17 cellular contexts compared by ENCODE assay signal in the genomic region with DNA sequence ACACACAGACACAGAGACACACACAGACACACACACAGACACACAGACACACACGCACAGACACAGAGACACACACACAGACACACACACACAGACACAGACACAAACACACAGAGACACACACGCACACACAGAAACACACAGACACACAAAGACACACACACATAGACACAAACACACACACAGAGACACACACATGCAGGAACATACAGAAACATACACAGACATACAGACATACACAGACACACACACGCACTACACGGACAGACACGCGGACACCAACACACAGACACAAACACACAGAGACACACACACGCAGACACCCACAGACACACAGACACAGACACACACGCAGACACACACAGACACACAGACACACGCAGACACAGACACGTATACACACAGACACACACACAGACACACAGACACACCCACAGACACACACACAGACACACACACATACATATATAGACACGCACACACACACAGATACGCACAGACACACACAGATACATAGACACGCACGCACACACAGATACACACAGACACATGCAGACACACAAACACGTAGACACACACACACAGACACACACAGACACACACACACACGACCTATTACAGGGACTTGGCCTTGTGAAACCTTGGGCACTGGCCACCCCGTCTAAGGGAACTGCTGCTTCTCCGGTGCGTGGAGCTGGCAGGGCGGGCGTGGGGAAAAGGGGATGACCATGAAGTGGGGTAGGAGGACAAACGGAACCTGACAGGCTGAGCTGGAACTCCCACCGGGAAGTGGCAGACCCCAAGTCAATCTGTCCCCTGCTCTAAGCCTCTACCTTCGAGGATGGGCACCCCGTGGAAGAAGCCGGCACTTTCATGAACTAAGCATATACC.
DNase-seq lines count a peak whose midpoint lies in the region; ATAC-seq, FAIRE-seq and TF ChIP-seq lines count a peak whose summit lies in the region.
"Had no signal": no experiment of that assay in that cellular context is flagged by ENCODE, and none has a peak within 500 bp of the region (broad histone marks: within the 10 kb centered on the region; RNA-seq: fewer than 3 reads in every experiment).

No MANE protein-coding gene starts in this region.

- intact Hi-C loops in PC-9 (cut with micrococcal nuclease; ENCODE audit: unreplicated experiment): loop anchor here (5.0 kb wide), 1 partner anchor 136 kb away; no protein-coding TSS in a partner anchor

- TF ChIP-seq EP300 in A549 (IDR thresholded peaks at IDR 0.05) (no peak), gastroesophageal sphincter (IDR thresholded peaks at IDR 0.05) (no peak)

- peak overlapping the region in 1 of 2 experiments; percentile 31 for H2BK12ac ChIP-seq in mesenchymal stem cell (ENCODE audit: low read length in 2 of 2)

- H3K4me3 ChIP-seq in A549 (no peak overlapping the region), PC-9 (no peak overlapping the region), mesenchymal stem cell (ENCODE audit: insufficient read depth in 1 of 2, low read depth in 1 of 2, low read length in 2 of 2) (no peak overlapping the region), gastroesophageal sphincter (no peak overlapping the region)

- no peaks in the 10 kb centered on the region for H3K79me2 ChIP-seq in PC-9 (ENCODE audit: low read depth)

- peak overlapping the region in 1 of 2 experiments; percentile 29 for H3K18ac ChIP-seq in mesenchymal stem cell (ENCODE audit: low read depth in 1 of 2, low read length in 2 of 2)

- H3K9me2 ChIP-seq in PC-9 (ENCODE audit: insufficient read depth): no peaks in the 10 kb centered on the region

- TF ChIP-seq POLR2A in A549 (IDR thresholded peaks at IDR 0.05; ENCODE audit: low read length) (no peak), gastroesophageal sphincter (IDR thresholded peaks at IDR 0.05) (no peak)

- no peak overlapping the region for H3K9ac ChIP-seq in mesenchymal stem cell (ENCODE audit: low read length)
- H3K9ac ChIP-seq: KMS-11 had no signal

- POLR2A ChIA-PET in A549 (lab: Yijun Ruan, JAX): interaction anchor here (2.4 kb wide), 1 partner anchor 458 kb away, joined by 20 read pairs; a partner anchor contains a TSS
- POLR2A ChIA-PET in HEK293T (lab: Yijun Ruan, JAX): no interaction called here
- POLR2A ChIA-PET in PC-9 (lab: Charles Lee; ENCODE audit: unreplicated experiment): interaction anchor here (0.5 kb wide), 1 partner anchor 383 kb away, joined by 3 read pairs; no protein-coding TSS in a partner anchor

- no peak for TF ChIP-seq RAD21 in A549 (conservative IDR thresholded peaks at IDR 0.05 in 1 of 2, IDR thresholded peaks at IDR 0.05 in 1 of 2)

- H3K4me2 ChIP-seq in A549 (no peak overlapping the region), PC-9 (peak overlapping the region; percentile 69; the same call in 1 of the 2 replicates), mesenchymal stem cell (ENCODE audit: low read length, poor library complexity, severe bottlenecking) (no peak overlapping the region)
- H3K4me2 ChIP-seq: KMS-11 had no signal

- no peak for DNase-seq in A549 (ENCODE audit: low read depth in 1 of 2, low spot score in 1 of 2)
- DNase-seq in HEK293T (ENCODE audit: extremely low spot score): no peak
- DNase-seq in PC-9: no peak
- peak; percentile 18 for DNase-seq in mesenchymal stem cell
- DNase-seq in activated effector memory CD4-positive, alpha-beta T cell treated with anti-CD3 and anti-CD28 coated beads, Interleukin-2, amount 50 U/mL, for 16 hours: no peak
- DNase-seq in activated CD8-positive, alpha-beta memory T cell treated with anti-CD3 and anti-CD28 coated beads for 24 hours: no peak
- DNase-seq: 8988T; ACHN; C1 segment of cervical spinal cord; CD4-positive, alpha-beta T cell; DMS79 had no signal

- H3K14ac ChIP-seq in mesenchymal stem cell (ENCODE audit: low read length in 2 of 2): peak overlapping the region in 1 of 2 experiments; percentile 41

- H4K91ac ChIP-seq in mesenchymal stem cell (ENCODE audit: low read length): peak overlapping the region; percentile 46

- H3K4me1 ChIP-seq in A549 (peaks cover 43% of the 10 kb centered on the region), PC-9 (replicated peaks; ENCODE audit: insufficient read depth) (peaks cover 16% of the 10 kb centered on the region; the same call in 1 of the 2 replicates), mesenchymal stem cell (ENCODE audit: control insufficient read depth, insufficient read depth, low read depth, low read length) (peaks cover 18% of the 10 kb centered on the region), gastroesophageal sphincter (peaks cover 0 to 30% (median 10%) of the 10 kb centered on the region in 3 donors)

- peaks cover 19% of the 10 kb centered on the region; the same call in 1 of the 2 replicates for H3F3A ChIP-seq in PC-9 (ENCODE audit: insufficient read depth, low read depth)

- no peak for FAIRE-seq in A549 (lab: Jason Lieb, UNC)
- FAIRE-seq: GM12892, H54 had no signal

- no peaks in the 10 kb centered on the region for H4K20me1 ChIP-seq in PC-9 (ENCODE audit: insufficient read depth)

- H3K9me3 ChIP-seq in A549 (no peaks in the 10 kb centered on the region), PC-9 (ENCODE audit: insufficient read depth, low read depth) (no peaks in the 10 kb centered on the region), mesenchymal stem cell (ENCODE audit: control insufficient read depth, low read length) (no peaks in the 10 kb centered on the region), gastroesophageal sphincter (no peaks in the 10 kb centered on the region)

- no peak overlapping the region for H2BK15ac ChIP-seq in mesenchymal stem cell (ENCODE audit: low read depth, poor library complexity, severe bottlenecking)

- TF ChIP-seq CTCF in A549 (IDR thresholded peaks at IDR 0.05): no peak
- TF ChIP-seq CTCF in PC-9 (conservative IDR thresholded peaks at IDR 0.05): no peak
- no peak for TF ChIP-seq CTCF in gastroesophageal sphincter (IDR thresholded peaks at IDR 0.05)

- no peak overlapping the region for H2BK5ac ChIP-seq in mesenchymal stem cell (ENCODE audit: low read depth, low read length, poor library complexity, severe bottlenecking)

- ATAC-seq in A549 (no peak), gastroesophageal sphincter (no peak), HG02763 (IDR thresholded peaks at IDR 0.05; ENCODE audit: unreplicated experiment) (no peak)
- ATAC-seq: HCT116 had no signal

- 89% methylated on average over 23 of the region's 26 CpGs for WGBS in A549 (ENCODE audit: missing lambda C conversion rate)
- 95% methylated on average over 26 of the region's 26 CpGs for WGBS in mesenchymal stem cell
- 93% methylated on average over 8 to 10 of the region's 26 CpGs for WGBS in gastroesophageal sphincter (ENCODE audit: low coverage in 1 of 2), 2 donors

- no peak overlapping the region for H2AK5ac ChIP-seq in mesenchymal stem cell (ENCODE audit: low read length, severe bottlenecking)

- no TSS peak for BruUV-seq in PC-9 (replicated peaks; lab: Mats Ljungman, UMichigan)

- H3K27ac ChIP-seq in A549 (peak overlapping the region; percentile 88 to 92; a peak in 5 of 6 replicates), PC-9 (no peak overlapping the region), mesenchymal stem cell (ENCODE audit: low read length, poor library complexity, severe bottlenecking) (no peak overlapping the region), gastroesophageal sphincter (no peak overlapping the region)
- H3K27ac ChIP-seq: KMS-11 had no signal

- H3K36me3 ChIP-seq in PC-9 (ENCODE audit: low read depth) (no peaks in the 10 kb centered on the region), mesenchymal stem cell (ENCODE audit: control insufficient read depth in 1 of 2, insufficient read depth in 2 of 2, low read depth in 1 of 2, low read length in 2 of 2) (no peaks in the 10 kb centered on the region), gastroesophageal sphincter (no peaks in the 10 kb centered on the region)

- H4K8ac ChIP-seq in mesenchymal stem cell (ENCODE audit: low read length): peak overlapping the region; percentile 29

- H3K4ac ChIP-seq in mesenchymal stem cell (ENCODE audit: low read depth in 1 of 2, low read length in 2 of 2): peak overlapping the region in 1 of 2 experiments; percentile 9

- H3K23ac ChIP-seq in mesenchymal stem cell (ENCODE audit: low read length in 2 of 2): no peak overlapping the region

- no peaks in the 10 kb centered on the region; the same call in 1 of the 2 replicates for H3K27me3 ChIP-seq in PC-9 (ENCODE audit: insufficient read depth, low read depth)
- H3K27me3 ChIP-seq in mesenchymal stem cell (ENCODE audit: control insufficient read depth in 1 of 2, insufficient read depth in 1 of 2, low read length in 2 of 2): peaks cover 25 to 32% of the 10 kb centered on the region in 2 experiments
- peaks cover 33% of the 10 kb centered on the region for H3K27me3 ChIP-seq in gastroesophageal sphincter

- no peak overlapping the region for H2BK120ac ChIP-seq in mesenchymal stem cell (ENCODE audit: low read depth, low read length)

- no peak overlapping the region for H2AFZ ChIP-seq in PC-9
- no peak overlapping the region for H2AFZ ChIP-seq in mesenchymal stem cell (ENCODE audit: low read depth, low read length)

- CTCF ChIA-PET in A549 (lab: Yijun Ruan, JAX) (interaction anchor here (0.6 to 26.3 kb wide), 5 partner anchors 22 to 558 kb away, joined by 3 to 858 read pairs (median 7); no protein-coding TSS in a partner anchor), HEK293T (lab: Yijun Ruan, JAX) (interaction anchor here (1.9 kb wide), 1 partner anchor 378 kb away, joined by 11 read pairs; no protein-coding TSS in a partner anchor), PC-9 (lab: Charles Lee) (interaction anchor here (0.7 to 1.2 kb wide), 2 partner anchors 13 to 386 kb away, joined by 6 to 15 read pairs; no protein-coding TSS in a partner anchor)

- H3K79me1 ChIP-seq in mesenchymal stem cell (replicated peaks; ENCODE audit: low read length, poor library complexity, severe bottlenecking): no peaks in the 10 kb centered on the region

TF ChIP-seq in A549, 52 proteins besides CTCF, POLR2A, EP300 and RAD21 (continues in another document):
- TF ChIP-seq RFX5 (IDR thresholded peaks at IDR 0.05) (no peak), HDAC2 (IDR thresholded peaks at IDR 0.05) (no peak), SMC3 (IDR thresholded peaks at IDR 0.05) (no peak), FOXS1 (CRISPR knock-in tag; IDR thresholded peaks at IDR 0.05) (no peak), ZNF302 (CRISPR knock-in tag; IDR thresholded peaks at IDR 0.05) (no peak), EHF (CRISPR knock-in tag; IDR thresholded peaks at IDR 0.05) (no peak), KDM1A (IDR thresholded peaks at IDR 0.05; ENCODE audit: low read depth) (no peak), CBX8 (IDR thresholded peaks at IDR 0.05) (no peak)

TF ChIP-seq in HEK293T, 16 proteins besides CTCF, POLR2A, EP300 and RAD21:
- no peak for TF ChIP-seq NFRKB (IDR thresholded peaks at IDR 0.05)
- peak; percentile 63; the same call in 1 of the 2 replicates for TF ChIP-seq TARDBP (IDR thresholded peaks at IDR 0.05)

Comparison
In these comparisons a context has a peak if more than half of its experiments do, and no peak if none do; other contexts are left out.
1. H3K27ac ChIP-seq: peak in A549 (2 of 2); none in PC-9 (single experiment), mesenchymal stem cell (single experiment) and gastroesophageal sphincter (0 of 4).